ENCODE assay signal across 21 cellular contexts in the genomic region with DNA sequence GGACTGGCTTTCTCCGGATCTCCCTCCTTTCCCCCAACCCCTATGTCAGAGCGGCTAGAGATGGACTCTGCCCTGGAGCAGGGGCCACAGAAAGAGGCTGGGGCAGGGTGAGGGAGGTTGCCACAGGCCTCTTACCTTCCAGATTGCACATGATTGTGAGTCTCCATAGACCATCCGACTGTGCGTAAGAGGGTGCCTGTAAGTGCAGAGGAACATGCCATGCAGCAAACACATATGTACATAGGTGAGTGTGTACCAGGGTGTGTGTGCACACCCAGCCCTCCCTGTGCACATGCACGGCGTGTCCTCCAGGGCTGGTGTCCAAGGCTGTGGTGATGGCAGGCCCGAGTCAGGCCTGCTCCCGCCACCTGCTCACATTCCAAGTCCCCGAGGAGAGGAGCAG. TPM values are rescaled to one million over a fixed set of nuclear protein-coding genes. Genes with fewer than 3 reads are reported as not detected.
A peak's percentile ranks its signal among the peaks of the same experiment; 100 is the strongest.
DNase-seq lines count a peak whose midpoint lies in the region; ATAC-seq, FAIRE-seq and TF ChIP-seq lines count a peak whose summit lies in the region.
"Had no signal": no experiment of that assay in that cellular context is flagged by ENCODE, and none has a peak within 500 bp of the region (broad histone marks: within the 10 kb centered on the region; RNA-seq: fewer than 3 reads in every experiment).

No MANE protein-coding gene starts in this region.

- TF ChIP-seq POLR2A in H1 (IDR thresholded peaks at IDR 0.05; ENCODE audit: control extremely low read depth in 1 of 2, low read depth in 2 of 2, low read length in 2 of 2) = no peak

- H3K4me2 ChIP-seq in H1 (ENCODE audit: insufficient read depth in 1 of 2, low read depth in 2 of 2, low read length in 2 of 2) = no peak overlapping the region
- H3K4me2 ChIP-seq: KMS-11 had no signal

- no peak overlapping the region for H2BK15ac ChIP-seq in H1 (ENCODE audit: low read length)

- H3K79me1 ChIP-seq in H1 (ENCODE audit: low read depth, low read length) = no peaks in the 10 kb centered on the region

- no peak overlapping the region for H2BK5ac ChIP-seq in H1 (ENCODE audit: low read depth, low read length)

- DNase-seq in Right ventricle myocardium inferior (ENCODE audit: missing footprints) = peak; percentile 42
- DNase-seq in right atrium auricular region (ENCODE audit: low spot score) = no peak
- DNase-seq in H1 (ENCODE audit: low read depth in 1 of 2, low spot score in 2 of 2) = peak in 1 of 2 experiments; percentile 39
- peak; percentile 15 for DNase-seq in lower lobe of right lung
- peak; percentile 6 to 54 for DNase-seq in tibial artery
- DNase-seq in NCI-H1436 treated with DMSO at 0.1 percent for 48 hours (lab: John Stamatoyannopoulos, UW) = no peak
- no peak for DNase-seq in CD4-positive, alpha-beta memory T cell
- no peak for DNase-seq in NCI-H345 treated with DMSO at 0.1 percent for 48 hours (lab: John Stamatoyannopoulos, UW; ENCODE audit: unreplicated experiment)
- DNase-seq: activated naive CD8-positive, alpha-beta T cell treated with anti-CD3 and anti-CD28 coated beads, Interleukin-2, amount 50 U/mL, for 24 hours; cerebellar nuclear complex; COR-L47; naive B cell; NCI-H1092; NCI-H226; NK-92 treated with Interleukin-12 subunit alpha and Interleukin-12 subunit beta, amount 100 ng/mL, for 24 hours; retina; SHP77; stimulated activated CD4-positive, alpha-beta T cell treated with anti-CD3 and anti-CD28 coated beads, Interleukin-2, amount 100 ng/mL, for 24 hours; testis had no signal

- H3K4ac ChIP-seq in H1 (replicated peaks; ENCODE audit: insufficient read length, low read depth, low read length) = peak overlapping the region; percentile 44

- intact Hi-C loops in Right ventricle myocardium inferior (cut with DNase I) (no loop called here), lower lobe of right lung (cut with DNase I) (no loop called here), tibial artery (cut with DNase I; ENCODE audit: low total_unique reads) (no loop called here)
- intact Hi-C loops in CD4-positive, alpha-beta memory T cell (cut with micrococcal nuclease) = no loop called here

- no peaks in the 10 kb centered on the region; the same call in 1 of the 2 replicates for H3K23me2 ChIP-seq in H1 (ENCODE audit: low read depth, low read length)

- no peak overlapping the region; the same call in 1 of the 2 replicates for H2BK12ac ChIP-seq in H1 (ENCODE audit: low read depth, low read length)

- H3K9me3 ChIP-seq in right atrium auricular region = no peaks in the 10 kb centered on the region
- no peaks in the 10 kb centered on the region for H3K9me3 ChIP-seq in H1 (ENCODE audit: insufficient read depth in 2 of 2, low read depth in 1 of 2, low read length in 1 of 2)
- H3K9me3 ChIP-seq in lower lobe of right lung = no peaks in the 10 kb centered on the region
- no peaks in the 10 kb centered on the region for H3K9me3 ChIP-seq in tibial artery
- H3K9me3 ChIP-seq in CD4-positive, alpha-beta memory T cell (ENCODE audit: control insufficient read depth in 1 of 2, low read length in 2 of 2) = no peaks in the 10 kb centered on the region
- H3K9me3 ChIP-seq: testis had no signal

- peaks cover 0 to 7% of the 10 kb centered on the region in 2 donors for H3K27me3 Mint-ChIP-seq in CD4-positive, alpha-beta memory T cell

- H3K4me1 ChIP-seq in right atrium auricular region (peaks cover 0 to 30% of the 10 kb centered on the region in 2 donors), H1 (replicated peaks in 1 of 4; ENCODE audit: control insufficient read depth in 3 of 4, insufficient read depth in 4 of 4, low read length in 3 of 4) (no peaks in the 10 kb centered on the region), lower lobe of right lung (peaks cover 15% of the 10 kb centered on the region), tibial artery (no peaks in the 10 kb centered on the region)
- no peaks in the 10 kb centered on the region for H3K4me1 ChIP-seq in CD4-positive, alpha-beta memory T cell (ENCODE audit: insufficient read depth, low read length)

- no peak overlapping the region for H2BK20ac ChIP-seq in H1 (ENCODE audit: low read length)

- no peak overlapping the region for H4K8ac ChIP-seq in H1 (ENCODE audit: extremely low read depth, insufficient read depth, low read length)

- no peaks in the 10 kb centered on the region for H3K27me3 ChIP-seq in right atrium auricular region
- H3K27me3 ChIP-seq in H1 (replicated peaks in 1 of 4; ENCODE audit: control insufficient read depth in 3 of 4, extremely low read depth in 1 of 4, insufficient read depth in 3 of 4, low read length in 3 of 4) = no peaks in the 10 kb centered on the region
- peaks cover 4% of the 10 kb centered on the region for H3K27me3 ChIP-seq in lower lobe of right lung (ENCODE audit: low read depth)
- H3K27me3 ChIP-seq in tibial artery = peaks cover 0 to 42% of the 10 kb centered on the region in 2 donors
- no peaks in the 10 kb centered on the region for H3K27me3 ChIP-seq in CD4-positive, alpha-beta memory T cell (ENCODE audit: insufficient read depth, low read length)
- H3K27me3 ChIP-seq: testis had no signal

- 82% methylated on average over 9 of the region's 9 CpGs; no CpG with 5 or more reads in 1 of the 2 experiments for WGBS in H1 (ENCODE audit: extremely low coverage in 1 of 2, insufficient coverage in 1 of 2, insufficient read length in 1 of 2, insufficient replicate concordance in 2 of 2, low coverage in 1 of 2, low lambda C conversion rate in 2 of 2, missing lambda C conversion rate in 1 of 2), 2 experiments

- no peak overlapping the region for H2BK120ac ChIP-seq in H1 (replicated peaks; ENCODE audit: low read depth, low read length)

- H2AK5ac ChIP-seq in H1 (ENCODE audit: low read depth, low read length) = no peak overlapping the region

- no peaks in the 10 kb centered on the region for H4K20me1 ChIP-seq in H1 (replicated peaks in 1 of 2; ENCODE audit: control insufficient read depth in 1 of 2, insufficient read depth in 2 of 2, low read length in 2 of 2)

- no peak overlapping the region for H3K27ac Mint-ChIP-seq in CD4-positive, alpha-beta memory T cell
- H3K27ac Mint-ChIP-seq: activated naive CD8-positive, alpha-beta T cell treated with anti-CD3 and anti-CD28 coated beads, Interleukin-2, amount 50 U/mL, for 24 hours; naive B cell had no signal

- no peak overlapping the region for H3K18ac ChIP-seq in H1 (ENCODE audit: extremely low read depth, low read length)

- no peak overlapping the region for H3K23ac ChIP-seq in H1 (ENCODE audit: insufficient read length)

- H3K9me3 Mint-ChIP-seq in CD4-positive, alpha-beta memory T cell = no peaks in the 10 kb centered on the region
- H3K9me3 Mint-ChIP-seq: activated naive CD8-positive, alpha-beta T cell treated with anti-CD3 and anti-CD28 coated beads, Interleukin-2, amount 50 U/mL, for 24 hours had no signal

- H3K36me3 Mint-ChIP-seq in CD4-positive, alpha-beta memory T cell = no peaks in the 10 kb centered on the region
- H3K36me3 Mint-ChIP-seq: naive B cell had no signal

- no peak overlapping the region for H2AFZ ChIP-seq in H1 (ENCODE audit: low read length)

- H4K91ac ChIP-seq in H1 (replicated peaks; ENCODE audit: insufficient read length, low read length) = no peak overlapping the region

- no peak overlapping the region for H3K4me3 Mint-ChIP-seq in CD4-positive, alpha-beta memory T cell
- H3K4me3 Mint-ChIP-seq: activated naive CD8-positive, alpha-beta T cell treated with anti-CD3 and anti-CD28 coated beads, Interleukin-2, amount 50 U/mL, for 24 hours; naive B cell had no signal

- H3K56ac ChIP-seq in H1 (replicated peaks; ENCODE audit: insufficient read length, low read depth, low read length) = no peak overlapping the region

- no peak for TF ChIP-seq EP300 in H1 (IDR thresholded peaks at IDR 0.05; ENCODE audit: borderline replicate concordance in 1 of 2, low read depth in 2 of 2, low read length in 2 of 2)

- CTCF ChIA-PET in H1 (lab: Charles Lee; ENCODE audit: partially characterized antibody) = interaction anchor here (0.6 to 1.2 kb wide), 4 partner anchors 9 to 144 kb away, joined by 3 to 4 read pairs (median 4); no protein-coding TSS in a partner anchor
- CTCF ChIA-PET in CD4-positive, alpha-beta memory T cell (lab: Charles Lee; ENCODE audit: partially characterized antibody) = no interaction called here

- no peaks in the 10 kb centered on the region for H3K79me2 ChIP-seq in H1 (ENCODE audit: control insufficient read depth in 1 of 2, insufficient read depth in 2 of 2, low read length in 2 of 2)

- no peaks in the 10 kb centered on the region for H3K4me1 Mint-ChIP-seq in CD4-positive, alpha-beta memory T cell
- H3K4me1 Mint-ChIP-seq: activated naive CD8-positive, alpha-beta T cell treated with anti-CD3 and anti-CD28 coated beads, Interleukin-2, amount 50 U/mL, for 24 hours; naive B cell had no signal

- no peaks in the 10 kb centered on the region for H3K36me3 ChIP-seq in right atrium auricular region
- H3K36me3 ChIP-seq in H1 (ENCODE audit: control insufficient read depth in 2 of 4, insufficient read depth in 4 of 4, low read length in 3 of 4) = no peaks in the 10 kb centered on the region
- no peaks in the 10 kb centered on the region for H3K36me3 ChIP-seq in lower lobe of right lung
- H3K36me3 ChIP-seq in tibial artery = no peaks in the 10 kb centered on the region
- H3K36me3 ChIP-seq in CD4-positive, alpha-beta memory T cell (ENCODE audit: insufficient read depth, low read length) = no peaks in the 10 kb centered on the region

- FAIRE-seq in H1 (lab: Jason Lieb, UNC) = no peak

- H3K27ac ChIP-seq in right atrium auricular region (no peak overlapping the region), H1 (ENCODE audit: low read depth, low read length) (no peak overlapping the region), lower lobe of right lung (no peak overlapping the region), tibial artery (no peak overlapping the region)
- no peak overlapping the region for H3K27ac ChIP-seq in CD4-positive, alpha-beta memory T cell (ENCODE audit: low read depth, low read length)
- H3K27ac ChIP-seq: HL-60, KMS-11, testis had no signal

- H3K14ac ChIP-seq in H1 (ENCODE audit: insufficient read length) = no peak overlapping the region

- TF ChIP-seq CTCF in right atrium auricular region (IDR thresholded peaks at IDR 0.05) (no peak), H1 (IDR thresholded peaks at IDR 0.05; ENCODE audit: control extremely low read depth in 1 of 3, insufficient read depth in 1 of 3, low read depth in 1 of 3, low read length in 3 of 3) (no peak), lower lobe of right lung (IDR thresholded peaks at IDR 0.05) (no peak), tibial artery (IDR thresholded peaks at IDR 0.05) (no peak)

- no peak overlapping the region for H4K5ac ChIP-seq in H1 (ENCODE audit: insufficient read length, low read depth, low read length)

- H3K4me3 ChIP-seq in right atrium auricular region (no peak overlapping the region), H1 (ENCODE audit: extremely low read depth in 1 of 4, insufficient read depth in 2 of 4, low read depth in 3 of 4, low read length in 4 of 4) (no peak overlapping the region), lower lobe of right lung (no peak overlapping the region), tibial artery (no peak overlapping the region)
- H3K4me3 ChIP-seq in CD4-positive, alpha-beta memory T cell (ENCODE audit: low read length in 2 of 2) = no peak overlapping the region
- H3K4me3 ChIP-seq: testis had no signal

- POLR2A ChIA-PET in H1 (lab: Charles Lee; ENCODE audit: partially characterized antibody) = no interaction called here
- POLR2A ChIA-PET in CD4-positive, alpha-beta memory T cell (lab: Charles Lee; ENCODE audit: partially characterized antibody) = no interaction called here

- ATAC-seq in Right ventricle myocardium inferior (no peak), lower lobe of right lung (no peak)
- ATAC-seq: activated naive CD8-positive, alpha-beta T cell treated with anti-CD3 and anti-CD28 coated beads, Interleukin-2, amount 50 U/mL, for 24 hours had no signal

- peak overlapping the region in 1 of 4 experiments; percentile 13; a peak in 1 of 7 replicates for H3K9ac ChIP-seq in H1 (replicated peaks in 1 of 4; ENCODE audit: extremely low read depth in 1 of 4, low read depth in 3 of 4, low read length in 3 of 4)
- H3K9ac ChIP-seq: KMS-11 had no signal

- TF ChIP-seq RAD21 in H1 (IDR thresholded peaks at IDR 0.05 in 1 of 2, conservative IDR thresholded peaks at IDR 0.05 in 1 of 2; ENCODE audit: low read depth in 2 of 2, low read length in 2 of 2) = no peak

RNA-seq across cellular contexts. Expression of gene FAM222A, which starts 28.3 kb away (rescaled TPM):
- total RNA-seq in Right ventricle myocardium inferior (27.4 TPM), right atrium auricular region (10 to 100 TPM; 23.6 to 32.4 TPM), lower lobe of right lung (2.4 TPM)
- 1.1 and 1.5 TPM in 2 replicates for total RNA-seq in H1 (2021; fragmentation: NEBNext Ultra II Directional; extraction: Animal tissue kit (Norgen Biotek cat#: 25700))
- polyA plus RNA-seq in H1 (2011; rRNA removed) = 0.94 and 1.6 TPM in 2 replicates
- polyA plus RNA-seq in H1 (2011; cell fraction: cytosol; rRNA removed) = 0.85 TPM
- polyA plus RNA-seq in H1 (2011; cell fraction: nucleus; rRNA removed) = 0.93 TPM
- 0.81 to 1.1 TPM (median 0.88 TPM) in 4 replicates for polyA plus RNA-seq in H1 (2012, experiment 1 of 2)
- polyA plus RNA-seq in H1 (2012, experiment 2 of 2) = 0.91 TPM
- polyA plus RNA-seq in H1 (2013, experiment 1 of 2) = 1.1 TPM
- polyA plus RNA-seq in H1 (2013, experiment 2 of 2) = 1.1 TPM
- polyA minus RNA-seq in H1 (2011; rRNA and poly(A)+ RNA removed) = 0.61 and 0.95 TPM in 2 replicates
- polyA minus RNA-seq in H1 (2011; cell fraction: cytosol; rRNA and poly(A)+ RNA removed) = 1.9 TPM
- polyA minus RNA-seq in H1 (2011; cell fraction: nucleus; rRNA and poly(A)+ RNA removed) = 2.7 TPM
- total RNA-seq in CD4-positive, alpha-beta memory T cell = under 1 TPM; 0.55 to 0.69 TPM
- under 1 TPM in 1 of 2 donors, not detected in 1; 0.25 TPM for polyA plus RNA-seq in CD4-positive, alpha-beta memory T cell

Comparison
In these comparisons a context has a peak if more than half of its experiments do, and no peak if none do; other contexts are left out.
1. DNase-seq: peak in Right ventricle myocardium inferior (single experiment), lower lobe of right lung (single experiment) and tibial artery (2 of 2); none in right atrium auricular region (single experiment), NCI-H1436 treated with DMSO at 0.1 percent for 48 hours (single experiment), CD4-positive, alpha-beta memory T cell (0 of 5) and NCI-H345 treated with DMSO at 0.1 percent for 48 hours (single experiment).